In the genomic region with DNA sequence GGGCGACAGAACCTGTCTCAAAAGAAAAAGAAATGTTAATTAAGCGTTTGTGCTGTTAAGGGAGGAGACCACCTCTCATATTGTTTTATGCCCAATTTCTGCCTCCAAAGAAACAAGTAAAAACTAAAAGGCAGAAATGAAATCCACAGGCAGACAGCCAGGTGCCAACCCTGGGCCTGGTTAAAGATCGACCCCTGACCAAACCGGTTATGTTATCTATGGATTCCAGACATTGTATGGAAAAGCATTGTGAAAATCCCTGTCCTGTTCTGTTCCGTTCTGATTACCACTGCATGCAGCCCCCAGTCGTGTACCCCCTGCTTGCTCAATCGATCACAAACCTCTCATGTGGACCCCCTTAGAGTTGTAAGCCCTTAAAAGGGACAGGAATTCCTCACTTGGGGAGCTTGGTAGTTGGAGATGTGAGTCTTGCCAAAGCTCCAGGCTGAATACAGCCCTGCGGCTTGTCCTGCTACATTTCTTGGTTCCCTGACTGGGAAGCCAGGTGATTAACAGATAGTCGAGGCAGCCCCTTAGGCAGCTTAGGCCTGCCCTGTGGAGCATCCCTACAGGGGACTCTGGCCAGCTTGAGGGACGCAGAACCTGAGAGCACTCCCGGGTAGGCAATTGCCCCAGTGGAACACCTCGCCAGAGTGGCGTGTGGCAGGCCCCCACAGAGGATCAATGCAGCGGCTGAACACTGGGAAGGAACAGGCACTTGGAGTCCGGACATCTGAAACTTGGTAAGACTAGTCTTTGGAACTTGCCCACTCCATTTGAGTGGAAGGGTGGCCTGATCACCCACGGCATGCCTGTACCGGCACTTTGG, we compare ENCODE assay signal across 8 cellular contexts. TPM values are rescaled to one million over a fixed set of nuclear protein-coding genes. Genes with fewer than 3 reads are reported as not detected.
DNase-seq lines count a peak whose midpoint lies in the region; ATAC-seq, FAIRE-seq and TF ChIP-seq lines count a peak whose summit lies in the region.

No MANE protein-coding gene starts in this region.

- TF ChIP-seq CTCF in A549 (IDR thresholded peaks at IDR 0.05) (no peak), mammary epithelial cell (conservative IDR thresholded peaks at IDR 0.05 in 1 of 2, IDR thresholded peaks at IDR 0.05 in 1 of 2; ENCODE audit: extremely low read depth in 1 of 2, insufficient read depth in 1 of 2, low read depth in 1 of 2, low read length in 2 of 2) (no peak)

- H3K4me1 Mint-ChIP-seq in naive B cell = peaks cover 44 to 54% (median 48%) of the 10 kb centered on the region in 3 donors

- H3K27me3 ChIP-seq in HUES6 (ENCODE audit: control insufficient read depth, insufficient read depth, low read length) (no peaks in the 10 kb centered on the region), mammary epithelial cell (ENCODE audit: insufficient read depth, low read length) (no peaks in the 10 kb centered on the region), aorta (ENCODE audit: control insufficient read depth in 1 of 2, insufficient read depth in 2 of 2, low read length in 1 of 2) (no peaks in the 10 kb centered on the region)

- no peak for TF ChIP-seq EP300 in A549 (IDR thresholded peaks at IDR 0.05)

- no peaks in the 10 kb centered on the region for H3K27me3 Mint-ChIP-seq in naive B cell

- peaks cover 18% of the 10 kb centered on the region for H3K36me3 ChIP-seq in HUES6 (ENCODE audit: control insufficient read depth, insufficient read depth, low read length)
- peaks cover 1% of the 10 kb centered on the region for H3K36me3 ChIP-seq in mammary epithelial cell (ENCODE audit: insufficient read depth, low read length)
- H3K36me3 ChIP-seq in aorta (ENCODE audit: control insufficient read depth in 1 of 2, insufficient read depth in 2 of 2, low read length in 1 of 2) = no peaks in the 10 kb centered on the region

- CTCF ChIA-PET in A549 (lab: Yijun Ruan, JAX) = no interaction called here
- CTCF ChIA-PET in mammary epithelial cell (lab: Charles Lee; ENCODE audit: low non-redundant PET) = no interaction called here

- no TSS peak for BruUV-seq in mammary epithelial cell (replicated peaks; lab: Mats Ljungman, UMichigan)

- H4K20me1 ChIP-seq in mammary epithelial cell (ENCODE audit: insufficient read depth, low read length) = no peaks in the 10 kb centered on the region

- no peak for TF ChIP-seq RAD21 in A549 (conservative IDR thresholded peaks at IDR 0.05 in 1 of 2, IDR thresholded peaks at IDR 0.05 in 1 of 2)

- peak overlapping the region; percentile 94 to 98 (median 96) for H3K27ac Mint-ChIP-seq in naive B cell

- H3K4me2 ChIP-seq in A549 (peak overlapping the region; percentile 58), mammary epithelial cell (ENCODE audit: insufficient read depth, low read depth, low read length) (peak overlapping the region; percentile 72)

- POLR2A ChIA-PET in A549 (lab: Yijun Ruan, JAX) = interaction anchor here (0.6 to 1.5 kb wide), 6 partner anchors 34 to 452 kb away, joined by 3 to 7 read pairs (median 4); a partner anchor contains a TSS

- FAIRE-seq in A549 (lab: Jason Lieb, UNC) = no peak

- H3K27ac ChIP-seq in A549 (peak overlapping the region; percentile 21 to 90; a peak in 3 of 6 replicates), HUES6 (ENCODE audit: low read depth, low read length) (no peak overlapping the region; the same call in 1 of the 2 replicates), mammary epithelial cell (ENCODE audit: insufficient read depth, low read depth, low read length) (no peak overlapping the region), aorta (ENCODE audit: low read depth in 1 of 2, low read length in 2 of 2) (no peak overlapping the region)

- in situ Hi-C loops in mammary epithelial cell (cut with MboI; ENCODE audit: low sequenced_read_pairs in 2 of 2) = no loop called here

- peak overlapping the region; percentile 93 for H2AFZ ChIP-seq in mammary epithelial cell (ENCODE audit: low read depth, low read length)

- intact Hi-C loops in mammary epithelial cell (cut with micrococcal nuclease) (loop anchor here (2.0 to 10.0 kb wide), 3 partner anchors 47 to 339 kb away; a partner anchor contains a TSS), aorta (cut with DNase I) (loop anchor here in 1 of 2 donors (10.0 kb wide), 1 partner anchor 641 kb away; no protein-coding TSS in a partner anchor)

- H3K4me3 ChIP-seq in A549 = peak overlapping the region; percentile 82; the same call in 2 of the 3 replicates
- peak overlapping the region; percentile 96; the same call in 1 of the 2 replicates for H3K4me3 ChIP-seq in HUES6 (ENCODE audit: low read depth, low read length)
- H3K4me3 ChIP-seq in mammary epithelial cell (replicated peaks in 1 of 3; ENCODE audit: insufficient read depth in 1 of 3, low read depth in 2 of 3, low read length in 3 of 3) = peak overlapping the region in 2 of 3 experiments; percentile 89 to 93
- no peak overlapping the region for H3K4me3 ChIP-seq in aorta (ENCODE audit: low read length in 2 of 2)

- peaks cover 49% of the 10 kb centered on the region for H3K79me2 ChIP-seq in mammary epithelial cell (ENCODE audit: insufficient read depth, low read length)

- dilution Hi-C loops in mammary epithelial cell (cut with HindIII; ENCODE audit: low sequenced_read_pairs) = no loop called here

- TF ChIP-seq POLR2A in A549 (IDR thresholded peaks at IDR 0.05; ENCODE audit: low read length) = no peak

- H3K4me1 ChIP-seq in A549 (peaks cover under 1% of the 10 kb centered on the region; the same call in 1 of the 3 replicates), HUES6 (ENCODE audit: control insufficient read depth, insufficient read depth, low read length) (peaks cover 16% of the 10 kb centered on the region), mammary epithelial cell (ENCODE audit: insufficient read depth, low read length) (peaks cover 3% of the 10 kb centered on the region), aorta (ENCODE audit: control insufficient read depth in 1 of 2, insufficient read depth in 2 of 2, low read length in 2 of 2) (no peaks in the 10 kb centered on the region)

- 85% methylated on average over 17 of the region's 17 CpGs for WGBS in A549 (ENCODE audit: missing lambda C conversion rate)
- WGBS in mammary epithelial cell (ENCODE audit: low coverage, missing lambda C conversion rate) = 69% methylated on average over 12 of the region's 17 CpGs
- WGBS in aorta, 2 donors = 90 to 94% methylated on average over 17 of the region's 17 CpGs

- no peaks in the 10 kb centered on the region for H3K9me3 Mint-ChIP-seq in naive B cell

- H3K9ac ChIP-seq in HUES6 (ENCODE audit: low read length) (no peak overlapping the region), mammary epithelial cell (ENCODE audit: insufficient read depth, low read length) (no peak overlapping the region)

- H3K9me3 ChIP-seq in A549 = peaks cover 5% of the 10 kb centered on the region; the same call in 2 of the 3 replicates
- no peaks in the 10 kb centered on the region for H3K9me3 ChIP-seq in HUES6 (ENCODE audit: control insufficient read depth, insufficient read depth, low read depth, low read length)
- no peaks in the 10 kb centered on the region for H3K9me3 ChIP-seq in mammary epithelial cell (replicated peaks; ENCODE audit: insufficient read depth, low read length)
- no peaks in the 10 kb centered on the region for H3K9me3 ChIP-seq in aorta (ENCODE audit: control insufficient read depth, low read length)

- no peak for DNase-seq in A549 (ENCODE audit: low read depth in 1 of 2, low spot score in 1 of 2)
- DNase-seq in mammary epithelial cell = no peak
- DNase-seq in naive B cell = no peak
- no peak for DNase-seq in hypothalamus (lab: John Stamatoyannopoulos, UW)
- no peak for DNase-seq in aorta
- no peak for DNase-seq in SHP77 (lab: John Stamatoyannopoulos, UW)

- ATAC-seq in A549 = no peak
- ATAC-seq in naive B cell (ENCODE audit: low read depth in 2 of 2) = no peak
- no peak for ATAC-seq in aorta (ENCODE audit: low FRiP score)
- ATAC-seq in GM21529 (IDR thresholded peaks at IDR 0.05; ENCODE audit: unreplicated experiment) = no peak

- no peaks in the 10 kb centered on the region for H3K36me3 Mint-ChIP-seq in naive B cell

- peak overlapping the region; percentile 91 to 99 (median 98) for H3K4me3 Mint-ChIP-seq in naive B cell

RNA-seq across cellular contexts. Expression of a gene that starts 0.7 kb away (rescaled TPM):
- polyA plus RNA-seq in A549 (2011; rRNA removed) (5.7 and 5.8 TPM in 2 replicates), A549 (2017; fragmentation: RNase III; extraction: RNeasy Plus Mini Kit Qiagen cat#74134 plus additional on column Dnase treatment) (6.0 to 7.2 TPM (median 6.5 TPM) in 3 replicates), mammary epithelial cell (2.7 TPM), naive B cell (ENCODE audit: low read depth in 6 of 6) (10 to 100 TPM in 2 of 6 donors, 1 to 10 TPM in 4; 4.1 to 15.2 (median 6.3) TPM), aorta (1 to 10 TPM; 4.5 to 6.1 TPM)
- 2.6 and 3.0 TPM in 2 replicates for polyA plus RNA-seq in A549 (2012; cell fraction: cytosol; rRNA removed)
- polyA plus RNA-seq in A549 (2012; cell fraction: nucleus; rRNA removed) = 5.6 and 7.6 TPM in 2 replicates
- 12.1 and 12.4 TPM in 2 replicates for polyA minus RNA-seq in A549 (2011; rRNA and poly(A)+ RNA removed)
- total RNA-seq in mammary epithelial cell (10 to 100 TPM in 1 of 2 donors, 1 to 10 TPM in 1; 6.6 to 14.8 TPM), aorta (1 to 10 TPM; 8.0 to 8.5 TPM)
- polyA minus RNA-seq in mammary epithelial cell = 9.6 TPM

RNA-seq across cellular contexts. Expression of a gene that starts 14.6 kb away (rescaled TPM):
- polyA plus RNA-seq in A549 (2011; rRNA removed) = 14.2 and 14.9 TPM in 2 replicates
- 4.0 and 4.9 TPM in 2 replicates for polyA plus RNA-seq in A549 (2012; cell fraction: cytosol; rRNA removed)
- 5.8 and 11.6 TPM in 2 replicates for polyA plus RNA-seq in A549 (2012; cell fraction: nucleus; rRNA removed)
- polyA plus RNA-seq in A549 (2017; fragmentation: RNase III; extraction: RNeasy Plus Mini Kit Qiagen cat#74134 plus additional on column Dnase treatment) = 13.2 to 15.8 TPM (median 14.1 TPM) in 3 replicates
- 19.8 TPM in 2 replicates for polyA minus RNA-seq in A549 (2011; rRNA and poly(A)+ RNA removed)
- 10 to 100 TPM; 16.1 to 27.2 TPM for total RNA-seq in mammary epithelial cell
- polyA plus RNA-seq in mammary epithelial cell = 6.6 TPM
- polyA minus RNA-seq in mammary epithelial cell = 12.2 TPM
- polyA plus RNA-seq in naive B cell (ENCODE audit: low read depth in 6 of 6) = 1 to 10 TPM in 5 of 6 donors, not detected in 1; 1.3 to 3.0 (median 1.5) TPM
- total RNA-seq in aorta = 10 to 100 TPM; 14.1 to 15.8 TPM
- 1 to 10 TPM; 1.5 to 4.6 TPM for polyA plus RNA-seq in aorta

RNA-seq across cellular contexts. Expression of a gene that starts 34.2 kb away (rescaled TPM):
- 12.1 and 17.2 TPM in 2 replicates for polyA plus RNA-seq in A549 (2011; rRNA removed)
- 3.6 and 4.6 TPM in 2 replicates for polyA plus RNA-seq in A549 (2012; cell fraction: cytosol; rRNA removed)
- 12.0 and 25.1 TPM in 2 replicates for polyA plus RNA-seq in A549 (2012; cell fraction: nucleus; rRNA removed)
- polyA plus RNA-seq in A549 (2017; fragmentation: RNase III; extraction: RNeasy Plus Mini Kit Qiagen cat#74134 plus additional on column Dnase treatment) = 10.2 to 11.2 TPM (median 10.7 TPM) in 3 replicates
- 23.4 and 24.0 TPM in 2 replicates for polyA minus RNA-seq in A549 (2011; rRNA and poly(A)+ RNA removed)
- total RNA-seq in mammary epithelial cell = 10 to 100 TPM; 23.8 to 32.9 TPM
- polyA plus RNA-seq in mammary epithelial cell = 6.0 TPM
- 17.3 TPM for polyA minus RNA-seq in mammary epithelial cell
- polyA plus RNA-seq in naive B cell (ENCODE audit: low read depth in 6 of 6) = 10 to 100 TPM in 1 of 6 donors, 1 to 10 TPM in 5; 4.5 to 11.1 (median 6.8) TPM
- total RNA-seq in aorta = 10 to 100 TPM; 24.9 to 40.8 TPM
- 1 to 10 TPM; 3.4 to 9.6 TPM for polyA plus RNA-seq in aorta

RNA-seq across cellular contexts. Expression of a gene that starts 46.0 kb away (rescaled TPM):
- polyA plus RNA-seq in A549 (2011; rRNA removed) (8.1 and 8.2 TPM in 2 replicates), A549 (2017; fragmentation: RNase III; extraction: RNeasy Plus Mini Kit Qiagen cat#74134 plus additional on column Dnase treatment) (7.1 to 8.5 TPM (median 7.3 TPM) in 3 replicates), mammary epithelial cell (5.6 TPM), naive B cell (ENCODE audit: low read depth in 6 of 6) (10 to 100 TPM; 17.1 to 29.8 (median 24.1) TPM), aorta (1 to 10 TPM; 3.7 to 6.6 TPM)
- polyA plus RNA-seq in A549 (2012; cell fraction: cytosol; rRNA removed) = 4.5 and 5.5 TPM in 2 replicates
- polyA plus RNA-seq in A549 (2012; cell fraction: nucleus; rRNA removed) = 4.4 and 5.9 TPM in 2 replicates
- polyA minus RNA-seq in A549 (2011; rRNA and poly(A)+ RNA removed) = 7.0 and 7.5 TPM in 2 replicates
- total RNA-seq in mammary epithelial cell (10 to 100 TPM; 12.0 to 12.7 TPM), aorta (10 to 100 TPM in 1 of 2 donors, 1 to 10 TPM in 1; 9.8 to 17.9 TPM)
- 6.0 TPM for polyA minus RNA-seq in mammary epithelial cell

Comparison
In these comparisons a context has a peak if more than half of its experiments do, and no peak if none do; other contexts are left out.
1. H3K27ac ChIP-seq: peak in A549 (2 of 2); none in HUES6 (single experiment), mammary epithelial cell (single experiment) and aorta (0 of 2).
2. H3K4me3 ChIP-seq: peak in A549 (single experiment), HUES6 (single experiment) and mammary epithelial cell (2 of 3); none in aorta (0 of 2).